8 cellular contexts compared by ENCODE assay signal in the genomic region with DNA sequence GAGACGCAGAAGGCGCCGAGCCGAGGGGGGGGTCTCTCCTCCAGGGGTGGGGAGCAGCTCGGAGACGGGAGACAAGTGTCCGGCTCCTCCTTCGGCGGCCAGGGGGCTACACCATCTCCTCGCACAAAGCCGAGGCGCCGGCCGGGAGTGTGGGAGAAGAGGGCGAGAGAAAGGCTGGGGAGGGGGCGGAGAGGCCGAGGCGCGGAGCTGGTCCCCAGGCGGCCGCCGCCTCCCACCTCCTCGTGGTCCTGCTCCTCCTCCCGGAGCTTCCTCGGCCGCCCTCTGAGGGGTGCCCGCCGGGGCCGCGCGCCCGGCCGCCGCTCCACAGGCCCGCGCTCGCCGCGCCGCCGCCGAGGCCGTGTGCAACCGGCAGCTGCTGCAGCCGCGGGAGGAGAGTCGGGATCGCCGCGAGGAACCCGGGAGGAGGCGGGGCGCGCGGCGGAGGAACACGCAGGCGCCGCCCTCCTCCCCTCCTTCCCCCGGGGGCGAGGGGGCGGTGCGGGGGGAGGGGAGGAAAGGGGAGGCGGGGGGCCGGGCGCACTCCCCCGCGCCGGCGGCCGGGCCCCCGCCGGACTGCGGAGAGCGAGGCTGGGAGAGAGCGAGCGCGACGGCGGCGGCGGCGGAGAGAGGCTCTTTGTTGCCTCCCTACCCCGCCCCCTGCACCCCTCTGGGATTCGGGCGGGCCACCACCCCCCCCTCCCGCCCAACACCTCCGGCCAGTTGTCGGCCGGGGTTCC. TPM values are rescaled to one million over a fixed set of nuclear protein-coding genes. Genes with fewer than 3 reads are reported as not detected.
DNase-seq lines count a peak whose midpoint lies in the region; ATAC-seq and TF ChIP-seq lines count a peak whose summit lies in the region.

Gene ENAH (minus strand): TSS at position 398 of the 737 bp plus-strand sequence. CDS start 433 bp downstream, outside the sequence.

- intact Hi-C loops in heart left ventricle (cut with DNase I) = loop anchor here (2.0 to 10.0 kb wide), 18 partner anchors 41 to 178 kb away; partner anchors contain the start of gene SRP9 (in 1 of the 10)
- intact Hi-C loops in ovary (cut with DNase I) = loop anchor here (5.0 to 10.0 kb wide), 5 partner anchors 88 to 409 kb away; partner anchors contain the start of gene H3-3A (in 1 of the 4)
- intact Hi-C loops in aorta (cut with DNase I) = loop anchor here (5.0 kb wide), 2 partner anchors 119 to 171 kb away; no protein-coding TSS in a partner anchor

- no peak within 1 kb of the TSS for H3K9ac ChIP-seq in Karpas-422 (ENCODE audit: low read length)

- H3K9me3 ChIP-seq in Karpas-422 (ENCODE audit: low read length) (no peaks in the 10 kb centered on the region), heart left ventricle (no peaks in the 10 kb centered on the region), ovary (no peaks in the 10 kb centered on the region), aorta (ENCODE audit: control insufficient read depth, low read length) (no peaks in the 10 kb centered on the region)

- H3K36me3 ChIP-seq in Karpas-422 (ENCODE audit: insufficient read depth, low read length) (no peaks in the 10 kb centered on the region), heart left ventricle (no peaks in the 10 kb centered on the region), ovary (no peaks in the 10 kb centered on the region), aorta (ENCODE audit: control insufficient read depth in 1 of 2, insufficient read depth in 2 of 2, low read length in 1 of 2) (no peaks in the 10 kb centered on the region)

- H3K4me1 ChIP-seq in Karpas-422 (ENCODE audit: low read length) (peaks cover 6% of the 10 kb centered on the region; the same call in 1 of the 2 replicates), heart left ventricle (peaks cover 0 to 65% (median 37%) of the 10 kb centered on the region in 12 donors), ovary (ENCODE audit: insufficient read depth) (peaks cover 7% of the 10 kb centered on the region), aorta (ENCODE audit: control insufficient read depth in 1 of 2, insufficient read depth in 2 of 2, low read length in 2 of 2) (peaks cover 0 to 4% of the 10 kb centered on the region in 2 donors)

- H3K4me3 ChIP-seq in Karpas-422 (ENCODE audit: low read length) = peak within 1 kb of the TSS; percentile 48; the same call in 1 of the 2 replicates
- peak within 1 kb of the TSS; percentile 80 to 99 (median 92) for H3K4me3 ChIP-seq in heart left ventricle
- peak within 1 kb of the TSS; percentile 94 for H3K4me3 ChIP-seq in ovary
- H3K4me3 ChIP-seq in aorta (ENCODE audit: low read length in 2 of 2) = peak within 1 kb of the TSS; percentile 100

- TF ChIP-seq CTCF in heart left ventricle (IDR thresholded peaks at IDR 0.05) = no peak
- peak in 2 of 3 donors; percentile 24 to 35 for TF ChIP-seq CTCF in ovary (IDR thresholded peaks at IDR 0.05)

- no peaks in the 10 kb centered on the region for H3K9me2 ChIP-seq in Karpas-422 (replicated peaks; ENCODE audit: insufficient read depth, low read length)

- TF ChIP-seq EP300 in ovary (IDR thresholded peaks at IDR 0.05) = no peak

- peak; percentile 58 for ATAC-seq in GM19397 (IDR thresholded peaks at IDR 0.05; ENCODE audit: unreplicated experiment)
- peak; percentile 68 to 93 (median 87) for ATAC-seq in heart left ventricle
- ATAC-seq in aorta (ENCODE audit: low FRiP score) = peak; percentile 87

- no peak within 1 kb of the TSS for H2AFZ ChIP-seq in Karpas-422 (ENCODE audit: low read length)

- no peaks in the 10 kb centered on the region for H3K79me2 ChIP-seq in Karpas-422 (ENCODE audit: low read length)

- TF ChIP-seq POLR2A in Raji (IDR thresholded peaks at IDR 0.05; ENCODE audit: insufficient read depth, low read depth, low read length) (peak; percentile 54; the same call in 1 of the 2 replicates), heart left ventricle (IDR thresholded peaks at IDR 0.05) (peak; percentile 28 to 54), ovary (IDR thresholded peaks at IDR 0.05) (peak; percentile 91)

- no peaks in the 10 kb centered on the region for H4K20me1 ChIP-seq in Karpas-422 (ENCODE audit: insufficient read depth, low read depth, low read length)

- H3K4me2 ChIP-seq in Karpas-422 (ENCODE audit: low read depth, low read length, poor library complexity, severe bottlenecking) = peak within 1 kb of the TSS; percentile 57

- 0% methylated on average over 11 to 86 of the region's 90 CpGs for WGBS in heart left ventricle, 4 donors
- 0% methylated on average over 2 to 84 of the region's 90 CpGs for WGBS in ovary, 3 donors
- WGBS in aorta, 2 donors = 0 to 1% methylated on average over 47 to 89 of the region's 90 CpGs

- no peak within 1 kb of the TSS for H3K27ac ChIP-seq in Karpas-422 (ENCODE audit: low read length)
- peak within 1 kb of the TSS; percentile 92 to 100 (median 96) for H3K27ac ChIP-seq in heart left ventricle
- peak within 1 kb of the TSS; percentile 96 to 99 for H3K27ac ChIP-seq in ovary
- H3K27ac ChIP-seq in aorta (ENCODE audit: low read depth in 1 of 2, low read length in 2 of 2) = peak within 1 kb of the TSS; percentile 94 to 99

- DNase-seq in Ammon's horn (ENCODE audit: low spot score) (peak; percentile 87), Karpas-422 (peak; percentile 49), amniotic stem cell (lab: John Stamatoyannopoulos, UW) (peak; percentile 90), heart left ventricle (peak; percentile 88 to 91 (median 89)), ovary (peak; percentile 87 to 92 (median 90)), aorta (peak; percentile 86 to 93)

- H3K27me3 ChIP-seq in Karpas-422 (ENCODE audit: low read length) (no peaks in the 10 kb centered on the region), heart left ventricle (peaks cover 0 to 6% (median 0%) of the 10 kb centered on the region in 9 donors), ovary (no peaks in the 10 kb centered on the region), aorta (ENCODE audit: control insufficient read depth in 1 of 2, insufficient read depth in 2 of 2, low read length in 1 of 2) (no peaks in the 10 kb centered on the region)

RNA-seq across cellular contexts. Expression of gene ENAH, which starts in this region (rescaled TPM):
- 0.07 TPM in 1 of 2 replicates, not detected in the other for total RNA-seq in Karpas-422 (2014; rRNA removed; shearing (Covaris generic); ENCODE audit: low replicate concordance)
- total RNA-seq in heart left ventricle = 100 to 1,000 TPM in 4 of 9 donors, 10 to 100 TPM in 5; 54.3 to 183 (median 97.6) TPM
- polyA plus RNA-seq in heart left ventricle = 10 to 100 TPM; 17.0 to 41.5 TPM
- total RNA-seq in ovary = 100 to 1,000 TPM in 1 of 7 donors, 10 to 100 TPM in 6; 33.4 to 112 (median 88.6) TPM
- 100 to 1,000 TPM in 1 of 2 donors, 10 to 100 TPM in 1; 40.1 to 137 TPM for polyA plus RNA-seq in ovary
- total RNA-seq in aorta = 100 to 1,000 TPM; 148 to 415 TPM
- polyA plus RNA-seq in aorta = 10 to 100 TPM; 47.3 to 82.1 TPM

Comparison
In these comparisons a context has a peak if more than half of its experiments do, and no peak if none do; other contexts are left out.
1. RNA of gene ENAH (total RNA-seq): 148 to 415 TPM in aorta, 54.3 to 183 TPM in heart left ventricle and 33.4 to 112 TPM in ovary; 0.07 TPM in Karpas-422; every median in the first group is over 10 times any median in the second.
2. Peak in DNase-seq, H3K4me3 ChIP-seq and H3K4me2 ChIP-seq in Karpas-422; RNA of the gene not detected or under 1 TPM.
3. H3K4me3 ChIP-seq: peak in every context shown above with its lines; median percentile 100 in aorta; 94 in ovary; 92 in heart left ventricle; 48 in Karpas-422.
4. POLR2A ChIP-seq: peak in every context shown above with its lines; median percentile 91 in ovary; 54 in Raji; 41 in heart left ventricle.
5. CTCF ChIP-seq: peak in ovary (2 of 3); none in heart left ventricle (0 of 12).
6. Peak in every context shown above with its lines, with median percentiles within 50 percentile points of each other: DNase-seq and ATAC-seq.